In the genomic region with DNA sequence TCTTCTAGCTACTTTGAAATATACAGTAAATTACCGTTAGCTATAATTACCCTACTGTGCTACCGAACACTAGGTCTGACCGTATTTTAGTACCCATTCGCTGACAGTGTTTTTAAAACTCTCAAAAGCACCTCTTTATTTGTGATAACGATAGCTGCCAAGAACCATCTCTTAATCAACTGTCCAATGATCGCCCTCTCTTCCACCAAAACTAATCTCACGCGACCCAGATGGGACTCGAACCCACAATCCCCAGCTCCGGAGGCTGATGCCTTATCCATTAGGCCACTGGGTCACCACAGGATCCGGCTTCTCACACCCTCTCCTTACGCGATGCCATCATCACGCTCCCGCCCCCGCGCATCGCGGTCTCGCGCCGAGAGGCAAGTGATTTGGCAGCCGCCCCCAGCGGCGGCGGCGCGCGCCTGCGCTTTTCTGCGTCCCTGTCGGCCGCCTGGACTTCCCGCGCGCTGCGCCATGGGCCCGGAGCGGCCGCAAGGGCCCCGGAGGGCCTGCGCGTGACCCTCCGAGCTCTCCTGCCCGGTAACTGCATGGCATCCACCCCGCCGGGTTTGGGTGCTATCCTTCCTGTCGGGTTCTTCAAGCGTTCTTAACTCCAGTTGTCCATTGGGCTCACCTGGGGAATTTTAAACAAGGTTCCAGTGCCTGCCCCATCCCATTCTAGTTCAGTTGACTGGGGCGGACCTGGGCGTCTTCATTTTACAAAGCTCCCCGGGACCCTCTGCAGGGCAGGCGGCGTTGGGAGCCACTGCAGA, we compare ENCODE assay signal across 1 cellular context.
A peak's percentile ranks its signal among the peaks of the same experiment; 100 is the strongest.
TF ChIP-seq lines count a peak whose summit lies in the region.

No MANE protein-coding gene starts in this region.

TF ChIP-seq in HepG2, 621 proteins besides CTCF, POLR2A, EP300 and RAD21 (continued from another document and continues in another):
- TF ChIP-seq ZSCAN30 (CRISPR knock-in tag; IDR thresholded peaks at IDR 0.05) (peak; percentile 75; the same call in 1 of the 2 replicates), ZEB1 (IDR thresholded peaks at IDR 0.05; ENCODE audit: insufficient replicate concordance, low read depth) (peak; percentile 73), HMG20A (CRISPR knock-in tag; IDR thresholded peaks at IDR 0.05; ENCODE audit: borderline replicate concordance) (peak; percentile 53; the same call in 1 of the 2 replicates), CEBPB (IDR thresholded peaks at IDR 0.05; ENCODE audit: borderline replicate concordance, low read depth, low read length) (no peak), ZNF136 (CRISPR knock-in tag; IDR thresholded peaks at IDR 0.05; ENCODE audit: low read depth) (peak; percentile 56; the same call in 1 of the 2 replicates), SIX1 (CRISPR knock-in tag; IDR thresholded peaks at IDR 0.05; ENCODE audit: borderline replicate concordance) (peak; percentile 89), ZNF564 (CRISPR knock-in tag; IDR thresholded peaks at IDR 0.05) (peak; percentile 94; the same call in 1 of the 2 replicates), ZNF781 (CRISPR knock-in tag; IDR thresholded peaks at IDR 0.05; ENCODE audit: borderline replicate concordance, not compliant biosample characterization) (peak; percentile 79), HMGA1 (CRISPR knock-in tag; conservative IDR thresholded peaks at IDR 0.05) (no peak), ARNTL (CRISPR knock-in tag; IDR thresholded peaks at IDR 0.05) (peak; percentile 81), ZNF678 (CRISPR knock-in tag; IDR thresholded peaks at IDR 0.05) (no peak), ZFAT (CRISPR knock-in tag; conservative IDR thresholded peaks at IDR 0.05) (peak; percentile 83; the same call in 1 of the 2 replicates), ZNF709 (CRISPR knock-in tag; IDR thresholded peaks at IDR 0.05) (peak; percentile 97), HNRNPL (IDR thresholded peaks at IDR 0.05; ENCODE audit: low read depth, low read length) (peak; percentile 68; the same call in 1 of the 2 replicates), ASH2L (IDR thresholded peaks at IDR 0.05; ENCODE audit: insufficient read length, low read depth, low read length) (peak; percentile 91), TRIM24 (CRISPR knock-in tag; IDR thresholded peaks at IDR 0.05) (no peak), SETDB1 (CRISPR knock-in tag; IDR thresholded peaks at IDR 0.05; ENCODE audit: borderline replicate concordance) (no peak), RARA (CRISPR knock-in tag; IDR thresholded peaks at IDR 0.05) (peak; percentile 66), ZNF263 (CRISPR knock-in tag; IDR thresholded peaks at IDR 0.05) (peak; percentile 49; the same call in 1 of the 2 replicates), ZNF790 (CRISPR knock-in tag; IDR thresholded peaks at IDR 0.05; ENCODE audit: borderline replicate concordance) (peak; percentile 78), SOX13 (IDR thresholded peaks at IDR 0.05) (peak; percentile 77), SOX13 (CRISPR knock-in tag; conservative IDR thresholded peaks at IDR 0.05 in 1 of 2, IDR thresholded peaks at IDR 0.05 in 1 of 2) (peak in 1 of 2 experiments; percentile 68; a peak in 1 of 4 replicates), ZNF784 (CRISPR knock-in tag; IDR thresholded peaks at IDR 0.05; ENCODE audit: borderline replicate concordance) (peak; percentile 64; the same call in 1 of the 2 replicates), ZNF605 (CRISPR knock-in tag; IDR thresholded peaks at IDR 0.05) (peak; percentile 91), BCL6 (CRISPR knock-in tag; IDR thresholded peaks at IDR 0.05) (peak; percentile 76), ZNF367 (CRISPR knock-in tag; IDR thresholded peaks at IDR 0.05; ENCODE audit: borderline replicate concordance) (0 out of 2 replicates have a peak, but pooled peaks have one; percentile 42), ELF4 (CRISPR knock-in tag; IDR thresholded peaks at IDR 0.05; ENCODE audit: borderline replicate concordance) (peak; percentile 84), TFAP4 (IDR thresholded peaks at IDR 0.05; ENCODE audit: borderline replicate concordance, low read depth) (peak; percentile 67; the same call in 1 of the 2 replicates), KAT2B (IDR thresholded peaks at IDR 0.05; ENCODE audit: borderline replicate concordance, low read depth, low read length) (no peak), NFIC (IDR thresholded peaks at IDR 0.05; ENCODE audit: low read length) (no peak; the same call in 1 of the 2 replicates), REST (IDR thresholded peaks at IDR 0.05; ENCODE audit: borderline replicate concordance in 1 of 2, low read depth in 1 of 2, low read length in 2 of 2) (peak in 1 of 2 experiments; percentile 59; a peak in 1 of 4 replicates), ZNF484 (CRISPR knock-in tag; IDR thresholded peaks at IDR 0.05; ENCODE audit: borderline replicate concordance, low read depth) (no peak), FOXA3 (CRISPR knock-in tag; IDR thresholded peaks at IDR 0.05) (peak; percentile 83), RBM22 (optimal IDR thresholded peaks at IDR 0.05; ENCODE audit: low read length) (peak; percentile 99), HOXD1 (CRISPR knock-in tag; IDR thresholded peaks at IDR 0.05) (no peak; the same call in none of the 2 replicates), PITX1 (CRISPR knock-in tag; IDR thresholded peaks at IDR 0.05) (peak; percentile 95), ZNF773 (CRISPR knock-in tag; IDR thresholded peaks at IDR 0.05; ENCODE audit: borderline replicate concordance) (peak; percentile 86), ZKSCAN1 (IDR thresholded peaks at IDR 0.05; ENCODE audit: low read length) (peak; percentile 73), TAF1 (CRISPR knock-in tag; IDR thresholded peaks at IDR 0.05) (peak; percentile 76), SRY (CRISPR knock-in tag; IDR thresholded peaks at IDR 0.05) (peak; percentile 94), ZC3H4 (CRISPR knock-in tag; IDR thresholded peaks at IDR 0.05; ENCODE audit: borderline replicate concordance) (peak; percentile 66; the same call in 1 of the 2 replicates), TCF7 (IDR thresholded peaks at IDR 0.05; ENCODE audit: low read depth) (no peak), ZNF546 (CRISPR knock-in tag; conservative IDR thresholded peaks at IDR 0.05) (peak; percentile 86), ZNF460 (CRISPR knock-in tag; IDR thresholded peaks at IDR 0.05; ENCODE audit: borderline replicate concordance) (no peak), PHF20 (CRISPR knock-in tag; IDR thresholded peaks at IDR 0.05) (peak; percentile 76), MEIS1 (CRISPR knock-in tag; IDR thresholded peaks at IDR 0.05; ENCODE audit: borderline replicate concordance) (no peak; the same call in none of the 2 replicates), ZNF792 (CRISPR knock-in tag; IDR thresholded peaks at IDR 0.05) (peak; percentile 97), ZNF251 (CRISPR knock-in tag; IDR thresholded peaks at IDR 0.05) (no peak), ZNF557 (CRISPR knock-in tag; IDR thresholded peaks at IDR 0.05) (peak; percentile 97; the same call in 1 of the 2 replicates), YY1 (IDR thresholded peaks at IDR 0.05; ENCODE audit: insufficient read depth, insufficient replicate concordance, low read depth, low read length) (peak; percentile 90), ONECUT2 (CRISPR knock-in tag; IDR thresholded peaks at IDR 0.05) (peak; percentile 19; the same call in 1 of the 2 replicates)
- TF ChIP-seq, protein P1, sequence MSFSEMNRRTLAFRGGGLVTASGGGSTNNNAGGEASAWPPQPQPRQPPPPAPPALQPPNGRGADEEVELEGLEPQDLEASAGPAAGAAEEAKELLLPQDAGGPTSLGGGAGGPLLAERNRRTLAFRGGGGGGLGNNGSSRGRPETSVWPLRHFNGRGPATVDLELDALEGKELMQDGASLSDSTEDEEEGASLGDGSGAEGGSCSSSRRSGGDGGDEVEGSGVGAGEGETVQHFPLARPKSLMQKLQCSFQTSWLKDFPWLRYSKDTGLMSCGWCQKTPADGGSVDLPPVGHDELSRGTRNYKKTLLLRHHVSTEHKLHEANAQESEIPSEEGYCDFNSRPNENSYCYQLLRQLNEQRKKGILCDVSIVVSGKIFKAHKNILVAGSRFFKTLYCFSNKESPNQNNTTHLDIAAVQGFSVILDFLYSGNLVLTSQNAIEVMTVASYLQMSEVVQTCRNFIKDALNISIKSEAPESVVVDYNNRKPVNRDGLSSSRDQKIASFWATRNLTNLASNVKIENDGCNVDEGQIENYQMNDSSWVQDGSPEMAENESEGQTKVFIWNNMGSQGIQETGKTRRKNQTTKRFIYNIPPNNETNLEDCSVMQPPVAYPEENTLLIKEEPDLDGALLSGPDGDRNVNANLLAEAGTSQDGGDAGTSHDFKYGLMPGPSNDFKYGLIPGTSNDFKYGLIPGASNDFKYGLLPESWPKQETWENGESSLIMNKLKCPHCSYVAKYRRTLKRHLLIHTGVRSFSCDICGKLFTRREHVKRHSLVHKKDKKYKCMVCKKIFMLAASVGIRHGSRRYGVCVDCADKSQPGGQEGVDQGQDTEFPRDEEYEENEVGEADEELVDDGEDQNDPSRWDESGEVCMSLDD (CRISPR knock-in tag; IDR thresholded peaks at IDR 0.05; ENCODE audit: borderline replicate concordance) = no peak
- TF ChIP-seq, protein P2, sequence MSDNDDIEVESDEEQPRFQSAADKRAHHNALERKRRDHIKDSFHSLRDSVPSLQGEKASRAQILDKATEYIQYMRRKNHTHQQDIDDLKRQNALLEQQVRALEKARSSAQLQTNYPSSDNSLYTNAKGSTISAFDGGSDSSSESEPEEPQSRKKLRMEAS (IDR thresholded peaks at IDR 0.05) = peak; percentile 90
- TF ChIP-seq, protein P3, sequence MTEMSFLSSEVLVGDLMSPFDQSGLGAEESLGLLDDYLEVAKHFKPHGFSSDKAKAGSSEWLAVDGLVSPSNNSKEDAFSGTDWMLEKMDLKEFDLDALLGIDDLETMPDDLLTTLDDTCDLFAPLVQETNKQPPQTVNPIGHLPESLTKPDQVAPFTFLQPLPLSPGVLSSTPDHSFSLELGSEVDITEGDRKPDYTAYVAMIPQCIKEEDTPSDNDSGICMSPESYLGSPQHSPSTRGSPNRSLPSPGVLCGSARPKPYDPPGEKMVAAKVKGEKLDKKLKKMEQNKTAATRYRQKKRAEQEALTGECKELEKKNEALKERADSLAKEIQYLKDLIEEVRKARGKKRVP (CRISPR knock-in tag; IDR thresholded peaks at IDR 0.05) = peak in 1 of 2 experiments; percentile 88; a peak in 2 of 4 replicates
- TF ChIP-seq, protein P4, sequence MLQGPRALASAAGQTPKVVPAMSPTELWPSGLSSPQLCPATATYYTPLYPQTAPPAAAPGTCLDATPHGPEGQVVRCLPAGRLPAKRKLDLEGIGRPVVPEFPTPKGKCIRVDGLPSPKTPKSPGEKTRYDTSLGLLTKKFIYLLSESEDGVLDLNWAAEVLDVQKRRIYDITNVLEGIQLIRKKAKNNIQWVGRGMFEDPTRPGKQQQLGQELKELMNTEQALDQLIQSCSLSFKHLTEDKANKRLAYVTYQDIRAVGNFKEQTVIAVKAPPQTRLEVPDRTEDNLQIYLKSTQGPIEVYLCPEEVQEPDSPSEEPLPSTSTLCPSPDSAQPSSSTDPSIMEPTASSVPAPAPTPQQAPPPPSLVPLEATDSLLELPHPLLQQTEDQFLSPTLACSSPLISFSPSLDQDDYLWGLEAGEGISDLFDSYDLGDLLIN (CRISPR knock-in tag; IDR thresholded peaks at IDR 0.05; ENCODE audit: borderline replicate concordance) = peak; percentile 99
